10 cellular contexts compared by ENCODE assay signal in genomic region chr13:100130092-100130491, GRCh38. TPM values are rescaled to one million over a fixed set of nuclear protein-coding genes. Genes with fewer than 3 reads are reported as not detected.
DNase-seq lines count a peak whose midpoint lies in the region.
"Had no signal": no experiment of that assay in that cellular context is flagged by ENCODE, and none has a peak within 500 bp of the region (broad histone marks: within the 10 kb centered on the region; RNA-seq: fewer than 3 reads in every experiment).

No MANE protein-coding gene starts in this region.

- no peaks in the 10 kb centered on the region for H3K9me2 ChIP-seq in GM23248 (ENCODE audit: insufficient read depth)

- H3K4me3 ChIP-seq in GM23248: no peak overlapping the region
- H3K4me3 ChIP-seq: gastroesophageal sphincter, uterus had no signal

- no peaks in the 10 kb centered on the region for H3K36me3 ChIP-seq in GM23248 (ENCODE audit: low read depth)
- H3K36me3 ChIP-seq: gastroesophageal sphincter, uterus had no signal

- WGBS in GM23248 (ENCODE audit: low coverage in 1 of 2, low lambda C conversion rate in 2 of 2, missing lambda C conversion rate in 2 of 2), 2 experiments: 8 to 14% methylated on average over 1 of the region's 1 CpG

- H3K27ac ChIP-seq in GM23248: no peak overlapping the region
- H3K27ac ChIP-seq: gastroesophageal sphincter, uterus had no signal

- no peaks in the 10 kb centered on the region for H3K9me3 ChIP-seq in GM23248 (ENCODE audit: low read depth)
- H3K9me3 ChIP-seq: gastroesophageal sphincter, uterus had no signal

- no peaks in the 10 kb centered on the region for H3K27me3 ChIP-seq in GM23248 (replicated peaks; ENCODE audit: insufficient read depth)
- H3K27me3 ChIP-seq: gastroesophageal sphincter, uterus had no signal

- H3K27me3 Mint-ChIP-seq in T-helper 2 cell treated with Interferon-gamma antibody and Interleukin-4, amounts not matched to agents 5 μg/mL and 100 μg/mL, for 36 hours (ENCODE audit: low read depth): no peaks in the 10 kb centered on the region
- H3K27me3 Mint-ChIP-seq: activated B cell treated with CpG ODN at 0.5 μM for 24 hours had no signal

- H3K4me1 ChIP-seq in GM23248 (ENCODE audit: insufficient read depth): peaks cover 25% of the 10 kb centered on the region

- no peaks in the 10 kb centered on the region for H3K36me3 Mint-ChIP-seq in T-helper 2 cell treated with Interferon-gamma antibody and Interleukin-4, amounts not matched to agents 5 μg/mL and 100 μg/mL, for 36 hours (ENCODE audit: low read depth)

- no peaks in the 10 kb centered on the region for H3K9me3 Mint-ChIP-seq in T-helper 2 cell treated with Interferon-gamma antibody and Interleukin-4, amounts not matched to agents 5 μg/mL and 100 μg/mL, for 36 hours
- H3K9me3 Mint-ChIP-seq: activated B cell treated with CpG ODN at 0.5 μM for 24 hours had no signal

- H4K20me1 ChIP-seq in GM23248 (ENCODE audit: insufficient read depth): no peaks in the 10 kb centered on the region

- H3K4me3 Mint-ChIP-seq in T-helper 2 cell treated with Interferon-gamma antibody and Interleukin-4, amounts not matched to agents 5 μg/mL and 100 μg/mL, for 36 hours: no peak overlapping the region

- peaks cover 6% of the 10 kb centered on the region; the same call in 1 of the 2 replicates for H3K79me2 ChIP-seq in GM23248 (ENCODE audit: insufficient read depth)

- H3F3A ChIP-seq in GM23248 (ENCODE audit: insufficient read depth): peaks cover 8% of the 10 kb centered on the region; the same call in 1 of the 2 replicates

- H3K4me2 ChIP-seq in GM23248 (ENCODE audit: unreplicated experiment): no peak overlapping the region

- in situ Hi-C loops in GM23248 (cut with MboI): no loop called here

- no peak overlapping the region for H3K27ac Mint-ChIP-seq in T-helper 2 cell treated with Interferon-gamma antibody and Interleukin-4, amounts not matched to agents 5 μg/mL and 100 μg/mL, for 36 hours

- no peak overlapping the region for H3K9ac ChIP-seq in GM23248

- peaks cover 18% of the 10 kb centered on the region for H3K4me1 Mint-ChIP-seq in T-helper 2 cell treated with Interferon-gamma antibody and Interleukin-4, amounts not matched to agents 5 μg/mL and 100 μg/mL, for 36 hours (ENCODE audit: low read depth)

- H2AFZ ChIP-seq in GM23248: no peak overlapping the region

- DNase-seq in GM23248 (peak; percentile 60), RPMI7951 (ENCODE audit: low read depth) (peak; percentile 48), fibroblast of peridontal ligament (ENCODE audit: extremely low read depth) (peak; percentile 27), putamen (ENCODE audit: low spot score) (peak; percentile 8), NOMO-1 (lab: John Stamatoyannopoulos, UW; ENCODE audit: unreplicated experiment in 2 of 2) (no peak), SW480 (ENCODE audit: low spot score) (no peak)
- DNase-seq in T-helper 2 cell treated with Interferon-gamma antibody and Interleukin-4, amounts not matched to agents 5 μg/mL and 100 μg/mL, for 36 hours (ENCODE audit: low spot score): no peak
- DNase-seq: activated B cell treated with CpG ODN at 0.5 μM for 24 hours, uterus had no signal

RNA-seq across cellular contexts. Expression of gene PCCA, which starts 41.2 kb away (rescaled TPM):
- total RNA-seq in GM23248 (2014; rRNA removed; shearing (Covaris generic)): 9.1 and 10.0 TPM in 2 replicates
- 9.6 and 11.3 TPM in 2 replicates for polyA plus RNA-seq in GM23248 (2016; fragmentation: Nextera tagmentation; extraction: Ambion mirVana)
- 10.3 and 16.2 TPM in 2 replicates for total RNA-seq in RPMI7951 (2014; rRNA removed; shearing (Covaris generic))

Comparison
In these comparisons a context has a peak if more than half of its experiments do, and no peak if none do; other contexts are left out.
1. DNase-seq: peak in GM23248 (single experiment), RPMI7951 (single experiment), fibroblast of peridontal ligament (single experiment) and putamen (single experiment); none in NOMO-1 (0 of 2), SW480 (single experiment) and T-helper 2 cell treated with Interferon-gamma antibody and Interleukin-4, amounts not matched to agents 5 μg/mL and 100 μg/mL, for 36 hours (single experiment).